ENCODE assay signal across 13 cellular contexts in the genomic region with DNA sequence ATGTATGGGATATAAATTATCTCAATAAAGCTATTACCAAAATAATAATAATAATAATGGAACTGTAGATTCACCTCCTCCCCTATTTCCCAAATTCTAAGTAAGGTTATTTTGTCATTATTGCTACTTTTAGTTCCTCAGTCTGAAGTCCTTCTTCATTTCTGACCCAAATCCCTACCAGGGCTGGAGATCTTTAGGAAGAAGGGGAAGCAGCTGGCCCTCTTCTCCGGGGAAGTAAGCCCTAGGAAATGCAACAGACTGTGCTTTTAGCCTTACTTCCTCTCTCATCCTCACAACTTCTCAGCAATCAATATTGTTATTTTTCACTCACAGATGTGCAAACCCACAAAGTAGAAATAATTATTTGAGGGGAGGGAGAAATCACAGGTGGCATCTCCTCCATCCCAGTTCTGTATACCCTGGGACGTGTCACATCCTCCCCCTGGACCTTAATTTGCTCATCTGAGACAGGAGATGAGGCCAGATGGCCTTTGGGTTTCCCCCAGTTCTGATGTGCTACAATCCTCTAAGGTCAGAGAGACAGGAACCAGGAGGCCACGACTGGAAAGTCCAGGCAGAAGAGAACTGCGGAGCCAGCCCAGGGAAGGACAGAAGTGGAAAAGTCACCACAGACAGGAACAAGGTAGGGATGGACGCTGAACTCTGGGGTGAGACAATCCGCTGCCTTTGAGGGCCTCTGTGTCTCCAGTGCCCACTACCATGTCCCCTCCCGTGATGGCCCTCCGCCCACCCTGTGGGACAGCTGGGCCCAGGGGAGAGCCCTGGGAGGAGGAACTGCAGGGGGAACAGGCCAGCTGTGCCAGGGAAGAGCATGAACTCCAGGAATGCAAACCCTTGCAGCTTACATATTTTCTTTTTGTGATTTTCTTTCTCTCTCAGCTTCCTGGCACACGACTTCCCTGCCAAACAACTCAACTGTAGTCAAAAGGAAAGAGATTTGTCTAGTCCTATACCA. TPM values are rescaled to one million over a fixed set of nuclear protein-coding genes. Genes with fewer than 3 reads are reported as not detected.
DNase-seq lines count a peak whose midpoint lies in the region; ATAC-seq, FAIRE-seq and TF ChIP-seq lines count a peak whose summit lies in the region.
"Had no signal": no experiment of that assay in that cellular context is flagged by ENCODE, and none has a peak within 500 bp of the region (broad histone marks: within the 10 kb centered on the region; RNA-seq: fewer than 3 reads in every experiment).

No MANE protein-coding gene starts in this region.

- no peaks in the 10 kb centered on the region for H3K36me3 Mint-ChIP-seq in nephron progenitor cell (ENCODE audit: low read depth)
- H3K36me3 Mint-ChIP-seq: activated naive CD8-positive, alpha-beta T cell treated with anti-CD3 and anti-CD28 coated beads, Interleukin-2, amount 10 ng/mL, durations not matched to agents 7 days and 5 days had no signal

- no peaks in the 10 kb centered on the region for H3K27me3 ChIP-seq in sigmoid colon

- H3K4me3 ChIP-seq in kidney (ENCODE audit: low read length in 2 of 2) (no peak overlapping the region), sigmoid colon (no peak overlapping the region)

- H3K9me3 Mint-ChIP-seq in nephron progenitor cell, result no peaks in the 10 kb centered on the region
- H3K9me3 Mint-ChIP-seq: activated naive CD8-positive, alpha-beta T cell treated with anti-CD3 and anti-CD28 coated beads, Interleukin-2, amount 10 ng/mL, durations not matched to agents 7 days and 5 days had no signal

- H3K9me3 ChIP-seq in kidney (ENCODE audit: control insufficient read depth in 1 of 2, low read length in 2 of 2) (no peaks in the 10 kb centered on the region), sigmoid colon (no peaks in the 10 kb centered on the region)

- H3K4me1 ChIP-seq in kidney (ENCODE audit: control insufficient read depth in 1 of 2, insufficient read depth in 1 of 2, low read depth in 1 of 2, low read length in 2 of 2) (peaks cover 0 to 11% of the 10 kb centered on the region in 2 donors), sigmoid colon (peaks cover 0 to 20% (median 12%) of the 10 kb centered on the region in 4 donors)

- peaks cover 37% of the 10 kb centered on the region for H3K4me1 Mint-ChIP-seq in nephron progenitor cell

- ATAC-seq in SK-N-SH treated with all-trans-retinoic acid at 6 μM for 48 hours (peak; percentile 60), HG03571 (IDR thresholded peaks at IDR 0.05; ENCODE audit: unreplicated experiment) (no peak)
- ATAC-seq: Panc1 had no signal

- TF ChIP-seq CTCF in kidney (IDR thresholded peaks at IDR 0.05; ENCODE audit: borderline replicate concordance, extremely low read depth, insufficient read depth) (no peak), sigmoid colon (IDR thresholded peaks at IDR 0.05) (no peak), GM13976 (IDR thresholded peaks at IDR 0.05; ENCODE audit: borderline replicate concordance, control extremely low read depth, extremely low read depth, insufficient read depth, missing control alignments) (no peak), nephron progenitor cell (IDR thresholded peaks at IDR 0.05) (no peak)

- peaks cover 18% of the 10 kb centered on the region for H3K27me3 Mint-ChIP-seq in nephron progenitor cell (ENCODE audit: low read depth, poor library complexity)

- 62 to 77% methylated on average over 9 of the region's 9 CpGs for WGBS in sigmoid colon, 2 donors

- peaks cover 13 to 18% of the 10 kb centered on the region in 2 donors for H3K36me3 ChIP-seq in kidney (ENCODE audit: control insufficient read depth in 1 of 2, insufficient read depth in 2 of 2, low read length in 2 of 2)
- H3K36me3 ChIP-seq in sigmoid colon, result no peaks in the 10 kb centered on the region

- DNase-seq in EH (ENCODE audit: low read depth) (peak; percentile 22), kidney (peak; percentile 75), sigmoid colon (no peak), GM13976 (ENCODE audit: low spot score) (no peak), nephron progenitor cell (no peak), DMS53 treated with DMSO at 0.1 percent for 48 hours (lab: John Stamatoyannopoulos, UW; ENCODE audit: unreplicated experiment) (no peak)
- DNase-seq: activated naive CD8-positive, alpha-beta T cell treated with anti-CD3 and anti-CD28 coated beads, Interleukin-2, amount 10 ng/mL, durations not matched to agents 7 days and 5 days; islet precursor cell; NCI-H2107 had no signal

- in situ Hi-C loops in GM13976 (cut with MboI; ENCODE audit: low sequenced_read_pairs, unreplicated experiment), result no loop called here

- H3K9ac ChIP-seq in kidney (ENCODE audit: low read length in 2 of 2), result no peak overlapping the region

- H3K4me3 Mint-ChIP-seq in nephron progenitor cell, result no peak overlapping the region
- H3K4me3 Mint-ChIP-seq: activated naive CD8-positive, alpha-beta T cell treated with anti-CD3 and anti-CD28 coated beads, Interleukin-2, amount 10 ng/mL, durations not matched to agents 7 days and 5 days had no signal

- H3K27ac Mint-ChIP-seq in nephron progenitor cell, result no peak overlapping the region
- H3K27ac Mint-ChIP-seq: activated naive CD8-positive, alpha-beta T cell treated with anti-CD3 and anti-CD28 coated beads, Interleukin-2, amount 10 ng/mL, durations not matched to agents 7 days and 5 days had no signal

- TF ChIP-seq POLR2A in sigmoid colon (IDR thresholded peaks at IDR 0.05), result no peak

- FAIRE-seq in kidney (lab: Jason Lieb, UNC), result no peak

- no peak for TF ChIP-seq EP300 in sigmoid colon (IDR thresholded peaks at IDR 0.05)

- intact Hi-C loops in kidney (cut with DNase I), result no loop called here
- intact Hi-C loops in sigmoid colon (cut with DNase I), result no loop called here

- peak overlapping the region; percentile 16 to 40 for H3K27ac ChIP-seq in kidney (ENCODE audit: low read depth in 2 of 2, low read length in 2 of 2)
- peak overlapping the region; percentile 10 to 68 (median 59) for H3K27ac ChIP-seq in sigmoid colon

TF ChIP-seq in SK-N-SH treated with all-trans-retinoic acid at 6 μM for 48 hours, 23 proteins besides CTCF, POLR2A, EP300 and RAD21 (continues in another document):
- TF ChIP-seq RARB (CRISPR knock-in tag; IDR thresholded peaks at IDR 0.05), result no peak
- no peak for TF ChIP-seq BACH2 (CRISPR knock-in tag; IDR thresholded peaks at IDR 0.05; ENCODE audit: borderline replicate concordance)
- no peak for TF ChIP-seq ESRRG (CRISPR knock-in tag; IDR thresholded peaks at IDR 0.05)
- no peak for TF ChIP-seq TCF4 (CRISPR knock-in tag; IDR thresholded peaks at IDR 0.05; ENCODE audit: borderline replicate concordance)
- TF ChIP-seq SNAI2 (CRISPR knock-in tag; IDR thresholded peaks at IDR 0.05), result no peak
- no peak for TF ChIP-seq ZNF8 (CRISPR knock-in tag; IDR thresholded peaks at IDR 0.05)
- no peak for TF ChIP-seq TOX (CRISPR knock-in tag; IDR thresholded peaks at IDR 0.05; ENCODE audit: borderline replicate concordance)
- no peak for TF ChIP-seq PPARA (CRISPR knock-in tag; IDR thresholded peaks at IDR 0.05; ENCODE audit: borderline replicate concordance)
- no peak for TF ChIP-seq OSR1 (CRISPR knock-in tag; IDR thresholded peaks at IDR 0.05)
- no peak for TF ChIP-seq ZC3H10 (CRISPR knock-in tag; IDR thresholded peaks at IDR 0.05)
- TF ChIP-seq, protein P1, sequence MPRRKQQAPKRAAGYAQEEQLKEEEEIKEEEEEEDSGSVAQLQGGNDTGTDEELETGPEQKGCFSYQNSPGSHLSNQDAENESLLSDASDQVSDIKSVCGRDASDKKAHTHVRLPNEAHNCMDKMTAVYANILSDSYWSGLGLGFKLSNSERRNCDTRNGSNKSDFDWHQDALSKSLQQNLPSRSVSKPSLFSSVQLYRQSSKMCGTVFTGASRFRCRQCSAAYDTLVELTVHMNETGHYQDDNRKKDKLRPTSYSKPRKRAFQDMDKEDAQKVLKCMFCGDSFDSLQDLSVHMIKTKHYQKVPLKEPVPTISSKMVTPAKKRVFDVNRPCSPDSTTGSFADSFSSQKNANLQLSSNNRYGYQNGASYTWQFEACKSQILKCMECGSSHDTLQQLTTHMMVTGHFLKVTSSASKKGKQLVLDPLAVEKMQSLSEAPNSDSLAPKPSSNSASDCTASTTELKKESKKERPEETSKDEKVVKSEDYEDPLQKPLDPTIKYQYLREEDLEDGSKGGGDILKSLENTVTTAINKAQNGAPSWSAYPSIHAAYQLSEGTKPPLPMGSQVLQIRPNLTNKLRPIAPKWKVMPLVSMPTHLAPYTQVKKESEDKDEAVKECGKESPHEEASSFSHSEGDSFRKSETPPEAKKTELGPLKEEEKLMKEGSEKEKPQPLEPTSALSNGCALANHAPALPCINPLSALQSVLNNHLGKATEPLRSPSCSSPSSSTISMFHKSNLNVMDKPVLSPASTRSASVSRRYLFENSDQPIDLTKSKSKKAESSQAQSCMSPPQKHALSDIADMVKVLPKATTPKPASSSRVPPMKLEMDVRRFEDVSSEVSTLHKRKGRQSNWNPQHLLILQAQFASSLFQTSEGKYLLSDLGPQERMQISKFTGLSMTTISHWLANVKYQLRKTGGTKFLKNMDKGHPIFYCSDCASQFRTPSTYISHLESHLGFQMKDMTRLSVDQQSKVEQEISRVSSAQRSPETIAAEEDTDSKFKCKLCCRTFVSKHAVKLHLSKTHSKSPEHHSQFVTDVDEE (CRISPR knock-in tag; IDR thresholded peaks at IDR 0.05), result no peak

RNA-seq across cellular contexts. Expression of a gene that starts 10.6 kb away (rescaled TPM):
- total RNA-seq in kidney, result 186 TPM
- 99.6 TPM for polyA plus RNA-seq in kidney (ENCODE audit: insufficient read depth, low read depth, low replicate concordance)
- 100 to 1,000 TPM; 135 to 191 (median 176) TPM for total RNA-seq in sigmoid colon
- 100 to 1,000 TPM in 1 of 3 donors, 10 to 100 TPM in 2; 31.7 to 107 (median 74.5) TPM for polyA plus RNA-seq in sigmoid colon

RNA-seq across cellular contexts. Expression of a gene that starts 22.9 kb away (rescaled TPM):
- total RNA-seq in kidney (452 TPM), sigmoid colon (1 to 10 TPM in 3 of 4 donors, under 1 TPM in 1; 0.82 to 7.2 (median 1.1) TPM)
- polyA plus RNA-seq in kidney (ENCODE audit: insufficient read depth, low read depth, low replicate concordance) (225 TPM), sigmoid colon (100 to 1,000 TPM in 1 of 3 donors, 10 to 100 TPM in 2; 51.1 to 169 (median 53.5) TPM)

RNA-seq across cellular contexts. Expression of a gene that starts 31.5 kb away (rescaled TPM):
- total RNA-seq in kidney (114 TPM), sigmoid colon (100 to 1,000 TPM in 3 of 4 donors, 10 to 100 TPM in 1; 85.2 to 200 (median 125) TPM)
- polyA plus RNA-seq in kidney (ENCODE audit: insufficient read depth, low read depth, low replicate concordance) (77.8 TPM), sigmoid colon (10 to 100 TPM; 36.3 to 85.2 (median 37.8) TPM)

RNA-seq across cellular contexts. Expression of a gene that starts 42.0 kb away (rescaled TPM):
- total RNA-seq in kidney (2.5 TPM), sigmoid colon (1 to 10 TPM in 1 of 4 donors, under 1 TPM in 1, not detected in 2; 0.99 to 2.5 TPM)
- polyA plus RNA-seq in kidney (ENCODE audit: insufficient read depth, low read depth, low replicate concordance) (2.9 TPM), sigmoid colon (100 to 1,000 TPM in 1 of 3 donors, 10 to 100 TPM in 2; 61.3 to 146 (median 93.6) TPM)
- total RNA-seq: activated CD8-positive, alpha-beta memory T cell treated with anti-CD3 and anti-CD28 coated beads for 36 hours; activated naive CD8-positive, alpha-beta T cell treated with anti-CD3 and anti-CD28 coated beads, Interleukin-2, amount 10 ng/mL, durations not matched to agents 7 days and 5 days had no signal

Comparison
In these comparisons a context has a peak if more than half of its experiments do, and no peak if none do; other contexts are left out.
1. DNase-seq: peak in EH (single experiment) and kidney (single experiment); none in sigmoid colon (single experiment), GM13976 (single experiment), nephron progenitor cell (single experiment) and DMS53 treated with DMSO at 0.1 percent for 48 hours (single experiment).
2. RNA of a gene that starts 22.9 kb away (total RNA-seq): 452 TPM in kidney (single experiment); 0.82 to 7.2 TPM in sigmoid colon; every median in the first group is over 10 times any median in the second.